10 cellular contexts compared by ENCODE assay signal in the genomic region with DNA sequence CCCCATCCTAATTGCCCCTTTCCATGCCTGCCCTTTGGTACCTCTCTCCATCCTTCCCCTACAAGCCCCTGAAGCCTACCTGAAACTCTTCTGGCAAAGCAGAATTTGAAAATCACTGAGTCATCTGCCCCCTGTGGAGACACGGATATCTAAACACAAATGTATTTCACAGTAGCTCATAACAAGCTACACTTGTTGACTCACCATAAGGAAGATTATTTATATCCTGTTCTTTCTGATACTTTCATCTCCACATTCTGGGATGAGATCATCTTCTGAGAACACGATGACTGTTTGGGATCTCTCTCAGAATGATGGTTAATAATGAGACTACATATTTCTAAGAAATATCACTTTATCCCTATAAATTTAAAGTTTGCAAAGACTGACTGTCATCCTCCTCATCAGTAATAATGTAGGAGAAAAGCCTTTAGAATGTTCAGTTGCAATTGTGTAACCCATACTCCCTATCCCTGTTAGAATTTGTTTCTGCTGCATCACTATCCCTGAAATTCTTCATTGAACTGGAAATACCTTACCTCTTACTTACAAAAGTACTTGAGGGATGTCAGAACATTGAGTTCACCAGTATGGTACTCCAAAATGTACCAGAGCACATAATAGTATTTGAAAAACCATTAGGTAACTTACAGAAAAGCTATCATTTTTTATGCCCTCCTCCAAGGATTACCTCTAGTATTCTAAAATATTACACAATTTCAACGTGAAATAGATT. TPM values are rescaled to one million over a fixed set of nuclear protein-coding genes. Genes with fewer than 3 reads are reported as not detected.
DNase-seq lines count a peak whose midpoint lies in the region; ATAC-seq and TF ChIP-seq lines count a peak whose summit lies in the region.
"Had no signal": no experiment of that assay in that cellular context is flagged by ENCODE, and none has a peak within 500 bp of the region (broad histone marks: within the 10 kb centered on the region; RNA-seq: fewer than 3 reads in every experiment).

No MANE protein-coding gene starts in this region.

- CTCF ChIA-PET in activated CD8-positive, alpha-beta memory T cell treated with anti-CD3 and anti-CD28 coated beads, Interleukin-2, amount 10 ng/mL, durations not matched to agents 7 days and 5 days (lab: Charles Lee), result interaction anchor here (1.2 kb wide), 1 partner anchor 12 kb away, joined by 4 read pairs; no protein-coding TSS in a partner anchor

- H3K4me3 ChIP-seq in smooth muscle cell, result no peak overlapping the region

- DNase-seq in NCI-H69 (lab: John Stamatoyannopoulos, UW), result peak; percentile 73
- peak; percentile 77 for DNase-seq in fibroblast of gingiva (ENCODE audit: low read depth)
- no peak for DNase-seq in smooth muscle cell (lab: John Stamatoyannopoulos, UW; ENCODE audit: unreplicated experiment)
- DNase-seq in activated CD8-positive, alpha-beta memory T cell treated with anti-CD3 and anti-CD28 coated beads, Interleukin-2, amount 10 ng/mL, durations not matched to agents 7 days and 5 days, result no peak
- no peak for DNase-seq in NCI-H82 treated with DMSO at 0.1 percent for 48 hours (lab: John Stamatoyannopoulos, UW; ENCODE audit: unreplicated experiment)
- DNase-seq: stimulated activated CD4-positive, alpha-beta T cell treated with anti-CD3 and anti-CD28 coated beads, Interleukin-2, amount 100 ng/mL, for 24 hours had no signal

- peaks cover 14% of the 10 kb centered on the region for H3F3A ChIP-seq in smooth muscle cell (ENCODE audit: low read depth)

- peaks cover 41% of the 10 kb centered on the region for H3K79me2 ChIP-seq in smooth muscle cell (ENCODE audit: low read depth)

- H2AFZ ChIP-seq in smooth muscle cell (ENCODE audit: low read depth), result no peak overlapping the region

- TF ChIP-seq CTCF in smooth muscle cell (IDR thresholded peaks at IDR 0.05; ENCODE audit: borderline replicate concordance, insufficient read depth, poor library complexity, severe bottlenecking), result peak; percentile 14

- H3K27ac Mint-ChIP-seq in activated CD8-positive, alpha-beta memory T cell treated with anti-CD3 and anti-CD28 coated beads, Interleukin-2, amount 10 ng/mL, durations not matched to agents 7 days and 5 days, result no peak overlapping the region
- H3K27ac Mint-ChIP-seq: dendritic cell treated with granulocyte-macrophage colony-stimulating factor and Interleukin-4, amounts not matched to agents 40 ng/mL and 50 ng/mL, for 4 days had no signal

- ATAC-seq in GM18517 (IDR thresholded peaks at IDR 0.05; ENCODE audit: unreplicated experiment), result peak; percentile 77
- no peak for ATAC-seq in HG03439 (IDR thresholded peaks at IDR 0.05; ENCODE audit: unreplicated experiment)
- ATAC-seq in activated CD8-positive, alpha-beta memory T cell treated with anti-CD3 and anti-CD28 coated beads, Interleukin-2, amount 10 ng/mL, durations not matched to agents 7 days and 5 days, result no peak
- ATAC-seq in HG02623 (IDR thresholded peaks at IDR 0.05; ENCODE audit: unreplicated experiment), result no peak

- no peak overlapping the region for H3K4me2 ChIP-seq in smooth muscle cell

- no peaks in the 10 kb centered on the region for H3K9me3 Mint-ChIP-seq in activated CD8-positive, alpha-beta memory T cell treated with anti-CD3 and anti-CD28 coated beads, Interleukin-2, amount 10 ng/mL, durations not matched to agents 7 days and 5 days (ENCODE audit: low read depth)
- H3K9me3 Mint-ChIP-seq: dendritic cell treated with granulocyte-macrophage colony-stimulating factor and Interleukin-4, amounts not matched to agents 40 ng/mL and 50 ng/mL, for 4 days had no signal

- H3K4me1 ChIP-seq in smooth muscle cell (ENCODE audit: low read depth), result peaks cover 9% of the 10 kb centered on the region

- H3K4me1 Mint-ChIP-seq in activated CD8-positive, alpha-beta memory T cell treated with anti-CD3 and anti-CD28 coated beads, Interleukin-2, amount 10 ng/mL, durations not matched to agents 7 days and 5 days, result no peaks in the 10 kb centered on the region

- no peaks in the 10 kb centered on the region for H3K36me3 ChIP-seq in smooth muscle cell (ENCODE audit: low read depth)

- H3K9me3 ChIP-seq in smooth muscle cell (replicated peaks; ENCODE audit: low read depth), result no peaks in the 10 kb centered on the region

- H3K36me3 Mint-ChIP-seq in activated CD8-positive, alpha-beta memory T cell treated with anti-CD3 and anti-CD28 coated beads, Interleukin-2, amount 10 ng/mL, durations not matched to agents 7 days and 5 days, result no peaks in the 10 kb centered on the region

- peak overlapping the region; percentile 17 for H3K9ac ChIP-seq in smooth muscle cell (ENCODE audit: low read depth)

- peaks cover 30% of the 10 kb centered on the region for H3K27me3 Mint-ChIP-seq in activated CD8-positive, alpha-beta memory T cell treated with anti-CD3 and anti-CD28 coated beads, Interleukin-2, amount 10 ng/mL, durations not matched to agents 7 days and 5 days
- H3K27me3 Mint-ChIP-seq: dendritic cell treated with granulocyte-macrophage colony-stimulating factor and Interleukin-4, amounts not matched to agents 40 ng/mL and 50 ng/mL, for 4 days had no signal

- no peak overlapping the region for H3K4me3 Mint-ChIP-seq in activated CD8-positive, alpha-beta memory T cell treated with anti-CD3 and anti-CD28 coated beads, Interleukin-2, amount 10 ng/mL, durations not matched to agents 7 days and 5 days
- H3K4me3 Mint-ChIP-seq: dendritic cell treated with granulocyte-macrophage colony-stimulating factor and Interleukin-4, amounts not matched to agents 40 ng/mL and 50 ng/mL, for 4 days had no signal

- H4K20me1 ChIP-seq in smooth muscle cell (ENCODE audit: low read depth), result peaks cover 6% of the 10 kb centered on the region

- H3K27me3 ChIP-seq in smooth muscle cell (ENCODE audit: low read depth), result no peaks in the 10 kb centered on the region

- 40% methylated on average over 3 of the region's 3 CpGs for WGBS in smooth muscle cell (ENCODE audit: low lambda C conversion rate)

- H3K27ac ChIP-seq in smooth muscle cell (ENCODE audit: low read depth), result peak overlapping the region; percentile 83

RNA-seq across cellular contexts. Expression of gene SCHIP1, which starts 32.9 kb away (rescaled TPM):
- 2.4 and 12.4 TPM in 2 replicates for total RNA-seq in smooth muscle cell
- polyA plus RNA-seq in smooth muscle cell, result 3.5 and 5.1 TPM in 2 replicates
- under 1 TPM; 0.23 to 0.41 TPM for total RNA-seq in activated CD8-positive, alpha-beta memory T cell treated with anti-CD3 and anti-CD28 coated beads, Interleukin-2, amount 10 ng/mL, durations not matched to agents 7 days and 5 days

Comparison
In these comparisons a context has a peak if more than half of its experiments do, and no peak if none do; other contexts are left out.
1. DNase-seq: peak in NCI-H69 (single experiment) and fibroblast of gingiva (single experiment); none in smooth muscle cell (single experiment), activated CD8-positive, alpha-beta memory T cell treated with anti-CD3 and anti-CD28 coated beads, Interleukin-2, amount 10 ng/mL, durations not matched to agents 7 days and 5 days (single experiment) and NCI-H82 treated with DMSO at 0.1 percent for 48 hours (single experiment).